Comparison of ENCODE assay signal across 8 cellular contexts in the genomic region with DNA sequence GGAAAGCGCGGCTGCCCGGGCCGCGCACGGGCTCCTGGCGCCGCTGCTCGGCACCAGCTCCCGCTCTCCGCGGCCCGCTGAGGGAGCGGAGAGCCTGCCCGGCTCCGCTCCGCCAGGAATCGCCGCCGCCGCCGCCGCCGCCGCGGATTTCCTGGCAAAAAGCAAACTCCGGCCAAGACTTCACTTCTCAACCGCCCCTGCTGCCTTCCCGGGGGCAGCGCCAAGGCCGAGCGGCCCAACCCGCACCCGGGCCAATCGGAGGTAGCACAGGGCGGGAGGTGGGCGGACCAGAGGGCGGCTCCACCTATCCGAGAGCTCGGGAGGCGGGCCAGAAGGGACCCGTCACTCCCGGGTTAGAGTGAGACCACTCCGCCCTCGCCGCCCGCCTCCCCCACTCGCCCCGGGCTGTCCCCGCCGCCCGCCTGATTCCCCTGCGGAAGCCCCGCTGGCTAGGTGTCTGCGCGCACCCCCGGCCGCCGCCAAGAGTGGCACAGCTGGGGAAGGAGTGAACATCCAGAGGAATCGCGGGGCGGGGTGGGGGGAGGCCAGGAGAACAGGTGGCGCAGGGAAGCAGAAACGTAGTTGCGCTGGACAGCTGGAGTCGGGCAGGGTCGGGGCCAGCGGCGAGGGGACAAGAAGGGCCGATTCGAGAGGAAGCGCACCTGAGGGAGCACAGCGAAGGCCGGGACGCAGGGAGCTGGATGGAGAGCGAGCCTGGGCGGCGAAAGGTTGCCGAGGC. TPM values are rescaled to one million over a fixed set of nuclear protein-coding genes. Genes with fewer than 3 reads are reported as not detected.
DNase-seq lines count a peak whose midpoint lies in the region; ATAC-seq and TF ChIP-seq lines count a peak whose summit lies in the region.

A gene (minus strand): TSS at position 153 of the 739 bp plus-strand sequence. CDS start 38,826 bp downstream, outside the sequence.

- no peaks in the 10 kb centered on the region for H3K9me3 ChIP-seq in PC-9 (ENCODE audit: insufficient read depth, low read depth)
- H3K9me3 ChIP-seq in esophagus (ENCODE audit: control insufficient read depth in 2 of 2, insufficient read depth in 1 of 2, low read depth in 1 of 2, low read length in 1 of 2) = no peaks in the 10 kb centered on the region
- H3K9me3 ChIP-seq in muscle layer of colon (ENCODE audit: low read length) = no peaks in the 10 kb centered on the region

- peaks cover 11% of the 10 kb centered on the region for H4K20me1 ChIP-seq in PC-9 (ENCODE audit: insufficient read depth)

- H3K4me3 Mint-ChIP-seq in activated T-cell treated with anti-CD3 and anti-CD28 coated beads, Interleukin-2, amount 50 U/mL, for 4 hours = peak within 1 kb of the TSS; percentile 93

- H3K27me3 ChIP-seq in PC-9 (ENCODE audit: insufficient read depth, low read depth) (no peaks in the 10 kb centered on the region), esophagus (ENCODE audit: control insufficient read depth in 1 of 2, insufficient read depth in 2 of 2, low read length in 2 of 2) (no peaks in the 10 kb centered on the region), muscle layer of colon (ENCODE audit: control insufficient read depth in 1 of 2, insufficient read depth in 2 of 2, low read length in 2 of 2) (no peaks in the 10 kb centered on the region)

- in situ Hi-C loops in KBM-7 (cut with MboI; ENCODE audit: low pct_unique_long_range_greater_than_20kb, low sequenced_read_pairs) = no loop called here

- no peaks in the 10 kb centered on the region for H3K9me2 ChIP-seq in PC-9 (ENCODE audit: insufficient read depth)

- BruUV-seq in PC-9 (replicated peaks; lab: Mats Ljungman, UMichigan) = no TSS peak

- H3K4me1 ChIP-seq in PC-9 (replicated peaks; ENCODE audit: insufficient read depth) (peaks cover 42% of the 10 kb centered on the region), esophagus (ENCODE audit: control insufficient read depth in 2 of 2, insufficient read depth in 2 of 2, low read length in 1 of 2) (peaks cover 0 to 4% of the 10 kb centered on the region in 2 donors), muscle layer of colon (ENCODE audit: insufficient read depth, low read length) (peaks cover 34% of the 10 kb centered on the region)

- TF ChIP-seq CTCF in PC-9 (conservative IDR thresholded peaks at IDR 0.05) = no peak

- H3K36me3 Mint-ChIP-seq in activated T-cell treated with anti-CD3 and anti-CD28 coated beads, Interleukin-2, amount 50 U/mL, for 4 hours (ENCODE audit: insufficient read depth) = peaks cover 19% of the 10 kb centered on the region

- H2AFZ ChIP-seq in PC-9 = peak within 1 kb of the TSS; percentile 96

- H3K4me3 ChIP-seq in PC-9 (peak within 1 kb of the TSS; percentile 100), esophagus (ENCODE audit: low read depth in 1 of 2, low read length in 2 of 2) (peak within 1 kb of the TSS; percentile 85 to 93), muscle layer of colon (ENCODE audit: low read depth in 1 of 2, low read length in 2 of 2) (peak within 1 kb of the TSS; percentile 78 to 83)

- CTCF ChIA-PET in PC-9 (lab: Charles Lee) = interaction anchor here (0.9 kb wide), 1 partner anchor 87 kb away, joined by 3 read pairs; no protein-coding TSS in a partner anchor

- H3K4me2 ChIP-seq in PC-9 = peak within 1 kb of the TSS; percentile 95

- no peaks in the 10 kb centered on the region for H3K27me3 Mint-ChIP-seq in activated T-cell treated with anti-CD3 and anti-CD28 coated beads, Interleukin-2, amount 50 U/mL, for 4 hours (ENCODE audit: low read depth)

- POLR2A ChIA-PET in PC-9 (lab: Charles Lee; ENCODE audit: unreplicated experiment) = interaction anchor here (0.6 to 1.6 kb wide), 5 partner anchors 21 to 637 kb away, joined by 3 to 9 read pairs (median 5); no protein-coding TSS in a partner anchor

- DNase-seq in DMS153 treated with DMSO at 0.1 percent for 48 hours (lab: John Stamatoyannopoulos, UW; ENCODE audit: unreplicated experiment) (peak; percentile 89), KBM-7 (peak; percentile 97), PC-9 (peak; percentile 85 to 96)
- DNase-seq in activated T-cell treated with anti-CD3 and anti-CD28 coated beads, Interleukin-2, amount 50 U/mL, for 4 hours = peak; percentile 94
- peak; percentile 94 to 96 for DNase-seq in stimulated activated CD8-positive, alpha-beta memory T cell treated with anti-CD3 and anti-CD28 coated beads, Interleukin-7, amount 100 ng/mL, for 1 hour (ENCODE audit: low read depth in 2 of 2)

- H3K27ac ChIP-seq in PC-9 (peak within 1 kb of the TSS; percentile 98), esophagus (ENCODE audit: low read depth in 2 of 2, low read length in 1 of 2) (peak within 1 kb of the TSS; percentile 99), muscle layer of colon (ENCODE audit: low read depth, low read length) (peak within 1 kb of the TSS; percentile 95)

- peaks cover 53% of the 10 kb centered on the region for H3K4me1 Mint-ChIP-seq in activated T-cell treated with anti-CD3 and anti-CD28 coated beads, Interleukin-2, amount 50 U/mL, for 4 hours (ENCODE audit: low read depth)

- H3K9ac ChIP-seq in muscle layer of colon (ENCODE audit: low read length) = peak within 1 kb of the TSS; percentile 91

- intact Hi-C loops in PC-9 (cut with micrococcal nuclease; ENCODE audit: unreplicated experiment) = loop anchor here (1.0 to 2.0 kb wide), 2 partner anchors 20 to 170 kb away; a partner anchor contains a TSS

- peaks cover 81% of the 10 kb centered on the region for H3K79me2 ChIP-seq in PC-9 (ENCODE audit: low read depth)

- peaks cover 18% of the 10 kb centered on the region; the same call in 1 of the 2 replicates for H3K36me3 ChIP-seq in PC-9 (ENCODE audit: low read depth)
- H3K36me3 ChIP-seq in esophagus (ENCODE audit: control insufficient read depth in 2 of 2, insufficient read depth in 2 of 2, low read length in 1 of 2) = no peaks in the 10 kb centered on the region
- H3K36me3 ChIP-seq in muscle layer of colon (ENCODE audit: insufficient read depth, low read length) = peaks cover 12% of the 10 kb centered on the region

- 0 to 1% methylated on average over 68 to 79 of the region's 79 CpGs for WGBS in esophagus, 2 donors

- ATAC-seq in GM21619 (IDR thresholded peaks at IDR 0.05; ENCODE audit: unreplicated experiment) = peak; percentile 82
- peak; percentile 90 to 92 for ATAC-seq in activated T-cell treated with anti-CD3 and anti-CD28 coated beads, Interleukin-2, amount 50 U/mL, for 4 hours

- H3K9me3 Mint-ChIP-seq in activated T-cell treated with anti-CD3 and anti-CD28 coated beads, Interleukin-2, amount 50 U/mL, for 4 hours = no peaks in the 10 kb centered on the region

- peaks cover 16% of the 10 kb centered on the region for H3F3A ChIP-seq in PC-9 (ENCODE audit: insufficient read depth, low read depth)

RNA-seq across cellular contexts. Expression of the gene that starts here (rescaled TPM):
- 7.0 and 7.1 TPM in 2 replicates for total RNA-seq in PC-9 (2021)
- total RNA-seq in activated T-cell treated with anti-CD3 and anti-CD28 coated beads, Interleukin-2, amount 50 U/mL, for 4 hours = 1 to 10 TPM; 2.8 to 3.4 (median 2.8) TPM
- polyA plus RNA-seq in esophagus = 1 to 10 TPM; 5.5 to 6.1 TPM

Comparison
In these comparisons a context has a peak if more than half of its experiments do, and no peak if none do; other contexts are left out.
1. Peak in every context shown above with its lines: DNase-seq, ATAC-seq, H3K4me3 ChIP-seq and H3K27ac ChIP-seq.